Comparison of ENCODE assay signal across 9 cellular contexts in genomic region chr18:21742323-21742687, GRCh38. TPM values are rescaled to one million over a fixed set of nuclear protein-coding genes. Genes with fewer than 3 reads are reported as not detected.
DNase-seq lines count a peak whose midpoint lies in the region; ATAC-seq, FAIRE-seq and TF ChIP-seq lines count a peak whose summit lies in the region.
"Had no signal": no experiment of that assay in that cellular context is flagged by ENCODE, and none has a peak within 500 bp of the region (broad histone marks: within the 10 kb centered on the region; RNA-seq: fewer than 3 reads in every experiment).

No MANE protein-coding gene starts in this region.

- H3K9me1 ChIP-seq in IMR-90 (ENCODE audit: insufficient read depth, low read length), result no peaks in the 10 kb centered on the region

- H3K9me3 ChIP-seq in AG04450 (ENCODE audit: control insufficient read depth, insufficient read depth, low read length) (no peaks in the 10 kb centered on the region), IMR-90 (ENCODE audit: control insufficient read depth, insufficient read depth, low read length) (no peaks in the 10 kb centered on the region), muscle layer of colon (ENCODE audit: low read length) (no peaks in the 10 kb centered on the region)

- H3K4me1 ChIP-seq in IMR-90 (ENCODE audit: control insufficient read depth, insufficient read depth, low read length) (no peaks in the 10 kb centered on the region; the same call in 1 of the 2 replicates), muscle layer of colon (ENCODE audit: insufficient read depth, low read length) (peaks cover 15% of the 10 kb centered on the region)

- H4K8ac ChIP-seq in IMR-90 (ENCODE audit: low read depth in 2 of 2, low read length in 2 of 2), result no peak overlapping the region

- no TSS peak for BruUV-seq in IMR-90 (replicated peaks; lab: Mats Ljungman, UMichigan)
- no TSS peak for BruUV-seq in MCF 10A (replicated peaks; lab: Mats Ljungman, UMichigan)

- no peak overlapping the region for H2AFZ ChIP-seq in IMR-90 (replicated peaks; ENCODE audit: low read length, poor library complexity)

- H4K20me1 ChIP-seq in IMR-90 (ENCODE audit: insufficient read depth, low read length), result peaks cover 25% of the 10 kb centered on the region; the same call in 1 of the 2 replicates

- no peak overlapping the region for H3K14ac ChIP-seq in IMR-90 (replicated peaks; ENCODE audit: low read depth, low read length)

- H2AK9ac ChIP-seq in IMR-90 (replicated peaks; ENCODE audit: low read depth, low read length, poor library complexity), result no peak overlapping the region

- no peak for TF ChIP-seq POLR2A in IMR-90 (IDR thresholded peaks at IDR 0.05; ENCODE audit: low read depth, low read length)

- TF ChIP-seq CTCF in AG04450 (IDR thresholded peaks at IDR 0.05; ENCODE audit: low read depth, low read length) (no peak), IMR-90 (conservative IDR thresholded peaks at IDR 0.05; ENCODE audit: low read depth, low read length) (no peak), MCF 10A (IDR thresholded peaks at IDR 0.05; ENCODE audit: unreplicated experiment) (no peak)

- peak overlapping the region; percentile 90 for H3K4me3 ChIP-seq in AG04450 (ENCODE audit: low read depth, low read length)
- H3K4me3 ChIP-seq in IMR-90 (ENCODE audit: insufficient read depth, low read depth, low read length), result 0 out of 2 replicates have a peak overlapping the region, but pooled peaks have one; percentile 78
- peak overlapping the region in 1 of 2 donors; percentile 75 for H3K4me3 ChIP-seq in muscle layer of colon (ENCODE audit: low read depth in 1 of 2, low read length in 2 of 2)

- no peak overlapping the region for H4K91ac ChIP-seq in IMR-90 (ENCODE audit: insufficient read depth, low read depth, low read length)

- peak overlapping the region; percentile 64; the same call in 1 of the 2 replicates for H3K23ac ChIP-seq in IMR-90 (ENCODE audit: low read depth, low read length)

- no peak overlapping the region for H2BK120ac ChIP-seq in IMR-90 (ENCODE audit: low read depth, low read length)

- H2BK15ac ChIP-seq in IMR-90 (ENCODE audit: low read depth, low read length), result no peak overlapping the region

- H3K4me3 Mint-ChIP-seq in MCF 10A (ENCODE audit: unreplicated experiment), result peak overlapping the region; percentile 87

- H3K79me1 ChIP-seq in IMR-90 (ENCODE audit: low read depth in 1 of 2, low read length in 2 of 2), result peaks cover 16 to 48% of the 10 kb centered on the region in 2 experiments

- DNase-seq in AG04450 (ENCODE audit: low read depth, low spot score), result no peak
- DNase-seq in IMR-90, result peak; percentile 30
- DNase-seq in MCF 10A (ENCODE audit: unreplicated experiment), result peak; percentile 30
- no peak for DNase-seq in frontal cortex (ENCODE audit: low spot score in 2 of 2)

- H3K56ac ChIP-seq in IMR-90 (ENCODE audit: extremely low read depth, insufficient read depth, low read length), result 0 out of 2 replicates have a peak overlapping the region, but pooled peaks have one; percentile 22

- H3K36me3 ChIP-seq in IMR-90 (ENCODE audit: control insufficient read depth, insufficient read depth, low read length), result no peaks in the 10 kb centered on the region; the same call in 1 of the 2 replicates
- no peaks in the 10 kb centered on the region for H3K36me3 ChIP-seq in muscle layer of colon (ENCODE audit: insufficient read depth, low read length)

- POLR2A ChIA-PET in AG04450 (lab: Yijun Ruan, JAX) (interaction anchor here (0.9 kb wide), 1 partner anchor 38 kb away, joined by 3 read pairs; the partner anchor contains the start of gene ABHD3), IMR-90 (lab: Charles Lee; ENCODE audit: unreplicated experiment) (no interaction called here), MCF 10A (lab: Yijun Ruan, JAX) (interaction anchor here (0.6 to 5.5 kb wide), 15 partner anchors 10 to 142 kb away, joined by 3 to 97 read pairs (median 4); partner anchors contain the start of genes ABHD3, ESCO1 and SNRPD1)

- H3K27me3 ChIP-seq in AG04450 (ENCODE audit: control insufficient read depth, insufficient read depth, low read length) (no peaks in the 10 kb centered on the region), IMR-90 (ENCODE audit: control insufficient read depth, insufficient read depth, low read length) (no peaks in the 10 kb centered on the region), muscle layer of colon (ENCODE audit: control insufficient read depth in 1 of 2, insufficient read depth in 2 of 2, low read length in 2 of 2) (no peaks in the 10 kb centered on the region)

- no peaks in the 10 kb centered on the region for H3K27me3 Mint-ChIP-seq in MCF 10A (ENCODE audit: insufficient read depth, unreplicated experiment)

- no peak for ATAC-seq in IMR-90 (ENCODE audit: low read depth)
- no peak for ATAC-seq in GM18511 (IDR thresholded peaks at IDR 0.05; ENCODE audit: unreplicated experiment)
- ATAC-seq in GM19463 (IDR thresholded peaks at IDR 0.05; ENCODE audit: unreplicated experiment), result no peak
- no peak for ATAC-seq in HG02588 (IDR thresholded peaks at IDR 0.05; ENCODE audit: unreplicated experiment)

- in situ Hi-C loops in IMR-90 (cut with MboI; ENCODE audit: low sequenced_read_pairs), result no loop called here

- H3K4ac ChIP-seq in IMR-90 (ENCODE audit: low read depth, low read length), result no peak overlapping the region

- H3K18ac ChIP-seq in IMR-90 (ENCODE audit: low read depth, low read length), result no peak overlapping the region

- WGBS in IMR-90 (ENCODE audit: extremely low coverage in 2 of 2, insufficient read length in 1 of 2), 2 experiments, result no CpG with 5 or more reads among the region's 5 CpGs

- H4K5ac ChIP-seq in IMR-90 (ENCODE audit: low read depth, low read length), result no peak overlapping the region

- H3K4me1 Mint-ChIP-seq in MCF 10A (ENCODE audit: insufficient read depth, unreplicated experiment), result peaks cover 17% of the 10 kb centered on the region

- FAIRE-seq in frontal cortex (lab: Jason Lieb, UNC), result no peak
- FAIRE-seq: islet of Langerhans had no signal

- H3K27ac ChIP-seq in AG04450 (ENCODE audit: low read depth, low read length) (no peak overlapping the region), IMR-90 (ENCODE audit: insufficient read depth, low read length) (no peak overlapping the region), muscle layer of colon (ENCODE audit: low read depth, low read length) (no peak overlapping the region)

- no peak overlapping the region for H2AK5ac ChIP-seq in IMR-90 (ENCODE audit: low read depth, low read length)

- H3K4me2 ChIP-seq in IMR-90 (ENCODE audit: low read depth, low read length), result peak overlapping the region; percentile 85

- no peaks in the 10 kb centered on the region for H3K9me3 Mint-ChIP-seq in MCF 10A (ENCODE audit: unreplicated experiment)

- CTCF ChIA-PET in AG04450 (lab: Charles Lee) (interaction anchor here (0.7 to 1.0 kb wide), 3 partner anchors 13 to 141 kb away, joined by 3 to 6 read pairs (median 6); partner anchors contain the start of gene ESCO1), IMR-90 (lab: Yijun Ruan, JAX) (interaction anchor here (1.2 to 1.4 kb wide), 2 partner anchors 9 to 36 kb away, joined by 3 to 4 read pairs; no protein-coding TSS in a partner anchor), MCF 10A (lab: Yijun Ruan, JAX) (interaction anchor here (0.8 kb wide), 1 partner anchor 11 kb away, joined by 3 read pairs; no protein-coding TSS in a partner anchor)

- H2BK20ac ChIP-seq in IMR-90 (ENCODE audit: low read depth, low read length), result no peak overlapping the region

- TF ChIP-seq RAD21 in IMR-90 (IDR thresholded peaks at IDR 0.05; ENCODE audit: low read length), result no peak

- no peak overlapping the region for H2BK5ac ChIP-seq in IMR-90 (ENCODE audit: low read depth, low read length, poor library complexity, severe bottlenecking)

- intact Hi-C loops in IMR-90 (cut with micrococcal nuclease), result loop anchor here (10.0 kb wide), 2 partner anchors 112 to 128 kb away; partner anchors contain the start of gene SNRPD1
- intact Hi-C loops in MCF 10A (cut with micrococcal nuclease), result no loop called here

- peak overlapping the region; percentile 69 for H3K27ac Mint-ChIP-seq in MCF 10A (ENCODE audit: low read depth, unreplicated experiment)

- dilution Hi-C loops in IMR-90 (cut with HindIII; ENCODE audit: low sequenced_read_pairs, unreplicated experiment), result no loop called here

- H3K9ac ChIP-seq in IMR-90 (ENCODE audit: low read depth, low read length), result no peak overlapping the region
- H3K9ac ChIP-seq in muscle layer of colon (ENCODE audit: low read length), result peak overlapping the region; percentile 44

- H3K36me3 Mint-ChIP-seq in MCF 10A (ENCODE audit: insufficient read depth, unreplicated experiment), result peaks cover 5% of the 10 kb centered on the region

TF ChIP-seq in IMR-90, 13 proteins besides CTCF, POLR2A, EP300 and RAD21 (continues in another document):
- TF ChIP-seq RCOR1 (IDR thresholded peaks at IDR 0.05; ENCODE audit: insufficient replicate concordance, low read length) (no peak), NFE2L2 (IDR thresholded peaks at IDR 0.05; ENCODE audit: low read depth, low read length) (no peak), CHD1 (IDR thresholded peaks at IDR 0.05; ENCODE audit: low read depth, low read length) (no peak), MAZ (IDR thresholded peaks at IDR 0.05; ENCODE audit: borderline replicate concordance, low read depth, low read length) (no peak), SMC3 (IDR thresholded peaks at IDR 0.05; ENCODE audit: low read depth, low read length) (no peak), ELK1 (IDR thresholded peaks at IDR 0.05; ENCODE audit: borderline replicate concordance, low read depth, low read length) (no peak)

RNA-seq across cellular contexts. Expression of gene MIB1, which starts 1.7 kb away (rescaled TPM):
- 20.9 and 25.3 TPM in 2 replicates for polyA plus RNA-seq in AG04450 (2011; rRNA removed)
- polyA minus RNA-seq in AG04450 (2011; rRNA and poly(A)+ RNA removed), result 70.2 and 112 TPM in 2 replicates
- total RNA-seq in IMR-90 (2012; rRNA removed), result 80.1 and 83.6 TPM in 2 replicates
- polyA plus RNA-seq in IMR-90 (2012; rRNA removed), result 4.6 and 5.9 TPM in 2 replicates
- 1.1 and 1.5 TPM in 2 replicates for polyA plus RNA-seq in IMR-90 (2012; cell fraction: cytosol; rRNA removed)
- polyA plus RNA-seq in IMR-90 (2012; cell fraction: nucleus; rRNA removed; ENCODE audit: low replicate concordance), result 1.3 and 8.3 TPM in 2 replicates
- total RNA-seq in MCF 10A (2022), result 40.5 and 49.5 TPM in 2 replicates
- total RNA-seq in frontal cortex, result 88.9 TPM

RNA-seq across cellular contexts. Expression of gene ABHD3, which starts 37.7 kb away (rescaled TPM):
- polyA plus RNA-seq in AG04450 (2011; rRNA removed) (3.9 and 5.7 TPM in 2 replicates), IMR-90 (2012; rRNA removed) (4.3 and 5.5 TPM in 2 replicates)
- 1.3 and 3.7 TPM in 2 replicates for polyA minus RNA-seq in AG04450 (2011; rRNA and poly(A)+ RNA removed)
- total RNA-seq in IMR-90 (2012; rRNA removed) (3.3 and 4.5 TPM in 2 replicates), MCF 10A (2022) (2.9 and 5.5 TPM in 2 replicates), frontal cortex (7.7 TPM)
- 0.93 and 1.2 TPM in 2 replicates for polyA plus RNA-seq in IMR-90 (2012; cell fraction: cytosol; rRNA removed)
- 5.2 and 38.9 TPM in 2 replicates for polyA plus RNA-seq in IMR-90 (2012; cell fraction: nucleus; rRNA removed; ENCODE audit: low replicate concordance)

Comparison
In these comparisons a context has a peak if more than half of its experiments do, and no peak if none do; other contexts are left out.
1. DNase-seq: peak in IMR-90 (single experiment) and MCF 10A (single experiment); none in AG04450 (single experiment) and frontal cortex (0 of 2).